1 cellular context compared by ENCODE assay signal in genomic region chr6:26599134-26599533, GRCh38.
A peak's percentile ranks its signal among the peaks of the same experiment; 100 is the strongest.
TF ChIP-seq lines count a peak whose summit lies in the region.

No MANE protein-coding gene starts in this region.

TF ChIP-seq in K562, 482 proteins besides CTCF, POLR2A, EP300 and RAD21:
- no peak for TF ChIP-seq DLX4 (CRISPR knock-in tag; IDR thresholded peaks at IDR 0.05)
- TF ChIP-seq SMAD3 (CRISPR knock-in tag; conservative IDR thresholded peaks at IDR 0.05) = no peak
- no peak for TF ChIP-seq LCOR (CRISPR knock-in tag; IDR thresholded peaks at IDR 0.05)
- no peak for TF ChIP-seq HDAC1 (IDR thresholded peaks at IDR 0.05)
- no peak for TF ChIP-seq POLR2B (IDR thresholded peaks at IDR 0.05; ENCODE audit: low read depth, partially characterized antibody)
- TF ChIP-seq PTBP1 (IDR thresholded peaks at IDR 0.05; ENCODE audit: low read depth, low read length) = no peak
- no peak for TF ChIP-seq BDP1 (IDR thresholded peaks at IDR 0.05; ENCODE audit: insufficient read depth, insufficient read length)
- TF ChIP-seq ZBTB17 (CRISPR knock-in tag; IDR thresholded peaks at IDR 0.05) = no peak
- peak; percentile 68 for TF ChIP-seq ZNF316 (IDR thresholded peaks at IDR 0.05)
- 0 out of 2 replicates have a peak, but pooled peaks have one; percentile 10 for TF ChIP-seq MAFG (tag; conservative IDR thresholded peaks at IDR 0.05)
- 0 out of 2 replicates have a peak, but pooled peaks have one; percentile 50 for TF ChIP-seq C11orf30 (IDR thresholded peaks at IDR 0.05; ENCODE audit: low read depth)
- TF ChIP-seq TCFL5 (CRISPR knock-in tag; conservative IDR thresholded peaks at IDR 0.05) = no peak
- no peak for TF ChIP-seq ZNF224 (CRISPR knock-in tag; IDR thresholded peaks at IDR 0.05)
- TF ChIP-seq, protein P1, sequence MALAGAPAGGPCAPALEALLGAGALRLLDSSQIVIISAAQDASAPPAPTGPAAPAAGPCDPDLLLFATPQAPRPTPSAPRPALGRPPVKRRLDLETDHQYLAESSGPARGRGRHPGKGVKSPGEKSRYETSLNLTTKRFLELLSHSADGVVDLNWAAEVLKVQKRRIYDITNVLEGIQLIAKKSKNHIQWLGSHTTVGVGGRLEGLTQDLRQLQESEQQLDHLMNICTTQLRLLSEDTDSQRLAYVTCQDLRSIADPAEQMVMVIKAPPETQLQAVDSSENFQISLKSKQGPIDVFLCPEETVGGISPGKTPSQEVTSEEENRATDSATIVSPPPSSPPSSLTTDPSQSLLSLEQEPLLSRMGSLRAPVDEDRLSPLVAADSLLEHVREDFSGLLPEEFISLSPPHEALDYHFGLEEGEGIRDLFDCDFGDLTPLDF (CRISPR knock-in tag; IDR thresholded peaks at IDR 0.05) = no peak
- no peak for TF ChIP-seq ATF7 (IDR thresholded peaks at IDR 0.05)
- no peak for TF ChIP-seq ZNF518B (CRISPR knock-in tag; IDR thresholded peaks at IDR 0.05)
- TF ChIP-seq GTF2E2 (tag; IDR thresholded peaks at IDR 0.05) = no peak
- no peak for TF ChIP-seq SAFB2 (IDR thresholded peaks at IDR 0.05; ENCODE audit: borderline replicate concordance, low read depth, low read length, severe bottlenecking)
- no peak for TF ChIP-seq XRCC3 (IDR thresholded peaks at IDR 0.05)
TF ChIP-seq in K562: peak in this region for 3.
